ENCODE assay signal across 1 cellular context in genomic region chr17:77281024-77281903, GRCh38.
TF ChIP-seq lines count a peak whose summit lies in the region.

No MANE protein-coding gene starts in this region.

TF ChIP-seq in H1, 55 proteins besides CTCF, POLR2A, EP300 and RAD21 (continued from another document):
- TF ChIP-seq HDAC2 (IDR thresholded peaks at IDR 0.05; ENCODE audit: borderline replicate concordance in 1 of 2, low read depth in 2 of 2, low read length in 2 of 2) (0 out of 4 replicates have a peak, but pooled peaks of 1 of the 2 experiments have one; percentile 9), JUN (IDR thresholded peaks at IDR 0.05; ENCODE audit: low read depth, low read length) (no peak), SRF (IDR thresholded peaks at IDR 0.05; ENCODE audit: low read depth, low read length) (no peak), CHD1 (IDR thresholded peaks at IDR 0.05; ENCODE audit: low read depth, low read length) (no peak), ASH2L (IDR thresholded peaks at IDR 0.05; ENCODE audit: low read length) (peak; percentile 80), NRF1 (IDR thresholded peaks at IDR 0.05; ENCODE audit: low read depth, low read length) (no peak), TCF12 (IDR thresholded peaks at IDR 0.05; ENCODE audit: low read depth, low read length) (peak; percentile 55; the same call in 1 of the 2 replicates), TAF1 (IDR thresholded peaks at IDR 0.05; ENCODE audit: low read depth, low read length) (0 out of 2 replicates have a peak, but pooled peaks have one; percentile 38)
TF ChIP-seq in H1: peak in this region for 11.
